ENCODE assay signal across 20 cellular contexts in the genomic region with DNA sequence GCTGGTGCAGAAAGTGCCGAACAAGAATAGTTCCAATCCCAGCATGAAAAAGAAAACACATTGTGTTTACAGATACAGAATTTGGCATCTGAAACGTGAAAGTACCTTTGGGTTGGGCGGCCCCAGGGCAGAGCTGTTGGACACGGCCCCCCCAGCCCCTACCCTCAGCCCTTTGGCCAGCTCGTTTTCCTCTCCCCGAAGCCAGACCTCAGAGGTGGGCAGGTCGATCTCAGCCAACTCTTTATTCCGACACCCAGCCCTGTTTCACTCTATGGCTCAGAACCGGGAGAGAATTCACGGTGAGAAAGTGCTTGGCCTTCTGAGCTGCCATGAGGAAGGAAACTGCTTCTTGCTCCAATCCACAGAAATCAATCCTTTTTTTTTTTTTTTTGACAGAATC. TPM values are rescaled to one million over a fixed set of nuclear protein-coding genes. Genes with fewer than 3 reads are reported as not detected.
"Had no signal": no experiment of that assay in that cellular context is flagged by ENCODE, and none has a peak within 500 bp of the region (broad histone marks: within the 10 kb centered on the region; RNA-seq: fewer than 3 reads in every experiment).

No MANE protein-coding gene starts in this region.

- H3K9me3 Mint-ChIP-seq: stimulated activated naive CD8-positive, alpha-beta T cell treated with anti-CD3 and anti-CD28 coated beads, Interleukin-15, Interleukin-2, amounts not matched to agents 100 ng/mL and 50 ng/mL, for 24 hours had no signal

- H3K9ac ChIP-seq: parathyroid adenoma had no signal

- H3K27ac Mint-ChIP-seq: naive thymus-derived CD4-positive, alpha-beta T cell; nephron progenitor cell; stimulated activated memory B cell treated with anti-CD40 and anti-IgM and Interleukin-4, amounts not matched to agents 10 μg/mL and 1 μg/mL and 100 μg/mL, for 72 hours; stimulated activated naive CD8-positive, alpha-beta T cell treated with anti-CD3 and anti-CD28 coated beads, Interleukin-15, Interleukin-2, amounts not matched to agents 100 ng/mL and 50 ng/mL, for 24 hours; type B pancreatic cell had no signal

- H3K4me2 ChIP-seq: hepatocyte had no signal

- H3K4me3 Mint-ChIP-seq: naive thymus-derived CD4-positive, alpha-beta T cell; nephron progenitor cell; stimulated activated memory B cell treated with anti-CD40 and anti-IgM and Interleukin-4, amounts not matched to agents 10 μg/mL and 1 μg/mL and 100 μg/mL, for 72 hours; stimulated activated naive CD8-positive, alpha-beta T cell treated with anti-CD3 and anti-CD28 coated beads, Interleukin-15, Interleukin-2, amounts not matched to agents 100 ng/mL and 50 ng/mL, for 24 hours; type B pancreatic cell had no signal

- H3K27ac ChIP-seq: coronary artery, hepatocyte, parathyroid adenoma, psoas muscle, spleen, uterus had no signal

- DNase-seq: central memory CD4-positive, alpha-beta T cell; effector CD8-positive, alpha-beta T cell; foreskin fibroblast; left colon; naive thymus-derived CD4-positive, alpha-beta T cell; nephron progenitor cell; psoas muscle; spleen; stimulated activated CD4-positive, alpha-beta T cell treated with anti-CD3 and anti-CD28 coated beads, Interleukin-15, amount 100 ng/mL, for 24 hours; stimulated activated CD4-positive, alpha-beta T cell treated with anti-CD3 and anti-CD28 coated beads, Interleukin-1b, Interleukin-23, amount 100 ng/mL, for 48 hours; stimulated activated CD4-positive, alpha-beta T cell treated with anti-CD3 and anti-CD28 coated beads, Interleukin-4, amount 100 ng/mL, for 24 hours; substantia nigra; uterus had no signal

- H2AFZ ChIP-seq: hepatocyte, parathyroid adenoma had no signal

- H3K36me3 Mint-ChIP-seq: stimulated activated memory B cell treated with anti-CD40 and anti-IgM and Interleukin-4, amounts not matched to agents 10 μg/mL and 1 μg/mL and 100 μg/mL, for 72 hours had no signal

- H3K27me3 ChIP-seq: uterus had no signal

- H3K79me2 ChIP-seq: hepatocyte, parathyroid adenoma had no signal

- H3K4me1 ChIP-seq: parathyroid adenoma, psoas muscle, spleen, uterus had no signal

- ATAC-seq: esophagus mucosa; left colon; naive thymus-derived CD4-positive, alpha-beta T cell; psoas muscle; stimulated activated memory B cell treated with anti-CD40 and anti-IgM and Interleukin-4, amounts not matched to agents 10 μg/mL and 1 μg/mL and 100 μg/mL, for 72 hours had no signal

- H3K4me1 Mint-ChIP-seq: naive thymus-derived CD4-positive, alpha-beta T cell; stimulated activated memory B cell treated with anti-CD40 and anti-IgM and Interleukin-4, amounts not matched to agents 10 μg/mL and 1 μg/mL and 100 μg/mL, for 72 hours had no signal

- H3K36me3 ChIP-seq: spleen, uterus had no signal

- H3K4me3 ChIP-seq: coronary artery, hepatocyte, psoas muscle, spleen, uterus had no signal

- H3K9me3 ChIP-seq: psoas muscle, spleen, uterus had no signal

RNA-seq across cellular contexts. Expression of gene NTN1, which starts 11.3 kb away (rescaled TPM):
- polyA plus RNA-seq: naive thymus-derived CD4-positive, alpha-beta T cell had no signal
